8 cellular contexts compared by ENCODE assay signal in genomic region chr11:46381836-46382643, GRCh38. TPM values are rescaled to one million over a fixed set of nuclear protein-coding genes. Genes with fewer than 3 reads are reported as not detected.
DNase-seq lines count a peak whose midpoint lies in the region; ATAC-seq, FAIRE-seq and TF ChIP-seq lines count a peak whose summit lies in the region.

No MANE protein-coding gene starts in this region.

- H3K4me3 Mint-ChIP-seq in T-cell: peak overlapping the region; percentile 67 to 82 (median 78)
- H3K4me3 Mint-ChIP-seq in glutamatergic neuron (ENCODE audit: unreplicated experiment): peak overlapping the region; percentile 85

- peaks cover 5 to 11% (median 7%) of the 10 kb centered on the region in 3 donors for H3K4me1 Mint-ChIP-seq in T-cell
- H3K4me1 Mint-ChIP-seq in glutamatergic neuron (ENCODE audit: low read depth, unreplicated experiment): peaks cover 23% of the 10 kb centered on the region

- peak overlapping the region; percentile 38 to 61 (median 40) for H3K4me3 ChIP-seq in skeletal muscle tissue (ENCODE audit: low read length in 3 of 3)

- peak overlapping the region in 1 of 2 donors; percentile 70 for H3K27ac Mint-ChIP-seq in T-cell
- peak overlapping the region; percentile 64 for H3K27ac Mint-ChIP-seq in glutamatergic neuron (ENCODE audit: unreplicated experiment)

- peaks cover 24 to 38% (median 32%) of the 10 kb centered on the region in 3 donors for H3K27me3 ChIP-seq in skeletal muscle tissue (ENCODE audit: control insufficient read depth in 3 of 3, insufficient read depth in 3 of 3, low read length in 3 of 3)

- H3K36me3 Mint-ChIP-seq in T-cell (peaks cover 10% of the 10 kb centered on the region), glutamatergic neuron (ENCODE audit: unreplicated experiment) (peaks cover 10% of the 10 kb centered on the region)

- no peak overlapping the region for H3K27ac ChIP-seq in skeletal muscle tissue (ENCODE audit: low read depth, low read length)

- H3K4me1 ChIP-seq in skeletal muscle tissue (ENCODE audit: control insufficient read depth in 3 of 3, insufficient read depth in 3 of 3, low read length in 3 of 3): peaks cover 14 to 23% (median 15%) of the 10 kb centered on the region in 3 donors

- H3K9me3 ChIP-seq in skeletal muscle tissue (ENCODE audit: control insufficient read depth in 3 of 3, low read length in 3 of 3): no peaks in the 10 kb centered on the region

- peak overlapping the region; percentile 14 to 62 (median 33) for H3K9ac ChIP-seq in skeletal muscle tissue (ENCODE audit: low read depth in 1 of 3, low read length in 3 of 3)

- H3K36me3 ChIP-seq in skeletal muscle tissue (ENCODE audit: control insufficient read depth in 3 of 3, insufficient read depth in 3 of 3, low read length in 3 of 3): peaks cover 10 to 14% (median 13%) of the 10 kb centered on the region in 3 donors

- H3K9me3 Mint-ChIP-seq in T-cell: no peaks in the 10 kb centered on the region
- H3K9me3 Mint-ChIP-seq in glutamatergic neuron (ENCODE audit: unreplicated experiment): peaks cover 26% of the 10 kb centered on the region

- peak; percentile 30 for DNase-seq in stimulated activated CD4-positive, alpha-beta T cell treated with anti-CD3 and anti-CD28 coated beads, Interleukin-4, amount 100 ng/mL, for 1 hour
- DNase-seq in stimulated activated CD4-positive, alpha-beta T cell treated with anti-CD3 and anti-CD28 coated beads, Interleukin-4, amount 100 ng/mL, for 24 hours: no peak
- DNase-seq in T-cell (peak in 2 of 34 experiments; percentile 21 to 28), glutamatergic neuron (peak; percentile 62), HTR-8/SVneo (ENCODE audit: insufficient read length, low spot score) (no peak)

- peak; percentile 6 to 17 (median 16) for ATAC-seq in T-cell (replicated peaks in 1 of 4)
- ATAC-seq in GM18517 (IDR thresholded peaks at IDR 0.05; ENCODE audit: unreplicated experiment): no peak
- ATAC-seq in GM19463 (IDR thresholded peaks at IDR 0.05; ENCODE audit: unreplicated experiment): no peak

- CTCF ChIA-PET in T-cell (lab: Charles Lee): no interaction called here

- POLR2A ChIA-PET in T-cell (lab: Charles Lee): no interaction called here

- peaks cover 12 to 37% of the 10 kb centered on the region in 2 donors for H3K27me3 Mint-ChIP-seq in T-cell
- peaks cover 14% of the 10 kb centered on the region for H3K27me3 Mint-ChIP-seq in glutamatergic neuron (ENCODE audit: unreplicated experiment)

- TF ChIP-seq CTCF in glutamatergic neuron (IDR thresholded peaks at IDR 0.05; ENCODE audit: partially characterized antibody, unreplicated experiment): peak; percentile 21

- FAIRE-seq in HTR-8/SVneo (lab: Jason Lieb, UNC): no peak

RNA-seq across cellular contexts. Expression of gene MDK, which starts 0.6 kb away (rescaled TPM):
- total RNA-seq in T-cell (1 to 10 TPM; 5.8 to 8.6 (median 8.3) TPM), glutamatergic neuron (ENCODE audit: unreplicated experiment) (846 TPM), skeletal muscle tissue (28.2 TPM)

RNA-seq across cellular contexts. Expression of gene CHRM4, which starts 9.5 kb away (rescaled TPM):
- total RNA-seq in T-cell (1 to 10 TPM in 2 of 5 donors, under 1 TPM in 2, not detected in 1; 0.18 to 3.9 (median 1.5) TPM), glutamatergic neuron (ENCODE audit: unreplicated experiment) (8.5 TPM), skeletal muscle tissue (not detected)

RNA-seq across cellular contexts. Expression of gene DGKZ, which starts 34.8 kb away (rescaled TPM):
- total RNA-seq in T-cell (100 to 1,000 TPM; 235 to 318 (median 251) TPM), glutamatergic neuron (ENCODE audit: unreplicated experiment) (60.9 TPM), skeletal muscle tissue (22.4 TPM)

Comparison
In these comparisons a context has a peak if more than half of its experiments do, and no peak if none do; other contexts are left out.
1. DNase-seq: peak in stimulated activated CD4-positive, alpha-beta T cell treated with anti-CD3 and anti-CD28 coated beads, Interleukin-4, amount 100 ng/mL, for 1 hour (single experiment) and glutamatergic neuron (single experiment); none in stimulated activated CD4-positive, alpha-beta T cell treated with anti-CD3 and anti-CD28 coated beads, Interleukin-4, amount 100 ng/mL, for 24 hours (single experiment) and HTR-8/SVneo (single experiment).
2. ATAC-seq: peak in T-cell (4 of 4); none in GM18517 (single experiment) and GM19463 (single experiment).
3. RNA of gene MDK, which starts 0.6 kb away (total RNA-seq): 846 TPM in glutamatergic neuron (single experiment); 28.2 TPM in skeletal muscle tissue (single experiment) and 5.8 to 8.6 TPM in T-cell; every median in the first group is over 10 times any median in the second.